Comparison of ENCODE assay signal across 21 cellular contexts in the genomic region with DNA sequence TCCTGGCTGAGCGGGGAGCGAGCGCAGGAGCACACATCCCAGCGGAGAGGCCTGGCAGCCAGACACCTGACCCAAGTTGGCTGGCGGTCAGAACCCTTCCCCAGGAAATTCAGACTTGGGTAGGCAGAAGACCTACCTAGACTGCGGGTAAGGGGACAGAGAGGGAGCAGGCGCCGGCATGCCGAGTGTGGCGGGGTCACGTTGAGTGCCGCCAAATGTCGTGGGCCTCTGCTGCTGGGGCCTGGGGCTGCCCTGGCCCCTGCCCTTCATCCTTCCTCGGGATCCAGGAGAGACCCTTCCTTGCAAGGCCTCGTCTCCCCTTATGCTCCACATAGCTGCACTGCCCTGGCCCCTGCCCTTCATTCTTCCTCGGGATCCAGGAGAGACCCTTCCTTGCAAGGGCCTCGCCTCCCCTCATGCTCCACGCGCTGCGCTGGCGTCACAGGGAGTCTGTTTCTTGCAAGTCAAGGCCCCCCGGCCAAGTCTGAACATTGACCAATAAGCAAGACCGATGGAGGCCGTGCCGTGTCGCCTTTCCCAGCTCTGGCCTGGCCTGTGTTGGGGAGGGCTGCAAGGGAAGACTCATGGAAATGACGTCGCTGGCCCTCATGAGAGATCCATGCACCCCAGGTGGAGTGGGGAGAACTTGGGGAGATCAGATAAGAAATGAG. TPM values are rescaled to one million over a fixed set of nuclear protein-coding genes. Genes with fewer than 3 reads are reported as not detected.
"Had no signal": no experiment of that assay in that cellular context is flagged by ENCODE, and none has a peak within 500 bp of the region (broad histone marks: within the 10 kb centered on the region; RNA-seq: fewer than 3 reads in every experiment).

No MANE protein-coding gene starts in this region.

- H3K27ac Mint-ChIP-seq: immature natural killer cell, mesothelial cell of epicardium had no signal

- H3K36me3 Mint-ChIP-seq: immature natural killer cell, mesothelial cell of epicardium had no signal

- ATAC-seq: foreskin keratinocyte, gastroesophageal sphincter, heart left ventricle, left cardiac atrium, left ventricle myocardium superior, lower lobe of right lung had no signal

- H3K4me3 Mint-ChIP-seq: immature natural killer cell, mesothelial cell of epicardium had no signal

- H3K27me3 ChIP-seq: dorsolateral prefrontal cortex had no signal

- H3K4me1 Mint-ChIP-seq: immature natural killer cell, mesothelial cell of epicardium had no signal

- H3K4me2 ChIP-seq: hepatocyte had no signal

- H3K27ac ChIP-seq: coronary artery, esophagus muscularis mucosa, foreskin keratinocyte, gastroesophageal sphincter, heart left ventricle, hepatocyte, left lung, lower lobe of right lung had no signal

- H3K4me1 ChIP-seq: esophagus muscularis mucosa, foreskin keratinocyte, gastroesophageal sphincter, left lung, lower lobe of right lung had no signal

- H3K36me3 ChIP-seq: esophagus muscularis mucosa, gastroesophageal sphincter, heart left ventricle, left lung, lower lobe of right lung had no signal

- DNase-seq: dermis blood vessel endothelial cell; effector CD4-positive, alpha-beta T cell; effector memory CD4-positive, alpha-beta T cell; foreskin keratinocyte; immature natural killer cell; islet precursor cell; left cardiac atrium; left ventricle myocardium superior; lower lobe of right lung; mesenchymal stem cell had no signal

- H3K9me3 Mint-ChIP-seq: immature natural killer cell, mesothelial cell of epicardium had no signal

- H2AFZ ChIP-seq: hepatocyte had no signal

- H3K4me3 ChIP-seq: coronary artery, dorsolateral prefrontal cortex, esophagus muscularis mucosa, gastroesophageal sphincter, heart left ventricle, hepatocyte, left lung, lower lobe of right lung had no signal

- FAIRE-seq: colon, endothelial cell of umbilical vein, frontal cortex had no signal

- H3K9me3 ChIP-seq: esophagus muscularis mucosa, gastroesophageal sphincter, heart left ventricle, left lung, lower lobe of right lung had no signal

RNA-seq across cellular contexts. Expression of a gene that starts 47.8 kb away (rescaled TPM):
- total RNA-seq: left ventricle myocardium superior had no signal
- polyA plus RNA-seq: immature natural killer cell had no signal
